27 cellular contexts compared by ENCODE assay signal in genomic region chr1:10943041-10943440, GRCh38.
"Had no signal": no experiment of that assay in that cellular context is flagged by ENCODE, and none has a peak within 500 bp of the region (broad histone marks: within the 10 kb centered on the region; RNA-seq: fewer than 3 reads in every experiment).

No MANE protein-coding gene starts in this region.

- DNase-seq: activated CD4-positive, alpha-beta T cell treated with anti-CD3 and anti-CD28 coated beads, Interleukin-2, amount 10 ng/mL, durations not matched to agents 24 days and 14 days; activated CD4-positive, alpha-beta T cell treated with anti-CD3 and anti-CD28 coated beads, Interleukin-2, amount 50 U/mL, for 4 hours; activated CD8-positive, alpha-beta T cell treated with anti-CD3 and anti-CD28 coated beads for 36 hours; activated effector memory CD4-positive, alpha-beta T cell treated with anti-CD3 and anti-CD28 coated beads, Interleukin-2, amount 50 U/mL, for 16 hours; activated naive CD4-positive, alpha-beta T cell treated with Interleukin-2 at 50 U/mL for 16 hours; activated naive CD8-positive, alpha-beta T cell treated with anti-CD3 and anti-CD28 coated beads, Interleukin-2, amount 10 ng/mL, durations not matched to agents 7 days and 5 days; activated T-cell treated with anti-CD3 and anti-CD28 coated beads, Interleukin-2, amount 50 U/mL, for 1 hour; activated T-cell treated with anti-CD3 and anti-CD28 coated beads, Interleukin-2, amount 50 U/mL, for 72 hours; amygdala; Karpas-422; MG63; NCI-H1048; NCI-H1105 treated with DMSO at 0.1 percent for 48 hours; NCI-H1436 treated with DMSO at 0.1 percent for 48 hours; NCI-H1694 treated with DMSO at 0.1 percent for 48 hours; NCI-H2029; NCI-H345; NCI-H524 treated with DMSO at 0.1 percent for 48 hours; NK-92 treated with Interleukin-12 subunit alpha and Interleukin-12 subunit beta, amount 100 ng/mL, for 24 hours; PC-9; SHP77; SJCRH30; T1000 had no signal

- ATAC-seq: activated CD8-positive, alpha-beta T cell treated with anti-CD3 and anti-CD28 coated beads for 36 hours; activated T-cell treated with anti-CD3 and anti-CD28 coated beads, Interleukin-2, amount 50 U/mL, for 72 hours; activated T-helper 17 cell treated with anti-CD3 and anti-CD28 coated beads, Interleukin-2, amount 50 U/mL, for 72 hours had no signal

- H3K27ac Mint-ChIP-seq: activated CD4-positive, alpha-beta T cell treated with anti-CD3 and anti-CD28 coated beads, Interleukin-2, amount 10 ng/mL, durations not matched to agents 24 days and 14 days; activated CD8-positive, alpha-beta T cell treated with anti-CD3 and anti-CD28 coated beads for 36 hours; activated naive CD4-positive, alpha-beta T cell treated with anti-CD3 and anti-CD28 coated beads, Interleukin-2, amount 50 U/mL, for 24 hours; activated naive CD8-positive, alpha-beta T cell treated with anti-CD3 and anti-CD28 coated beads, Interleukin-2, amount 10 ng/mL, durations not matched to agents 7 days and 5 days; activated T-cell treated with anti-CD3 and anti-CD28 coated beads, Interleukin-2, amount 50 U/mL, for 72 hours; activated T-helper 17 cell treated with anti-CD3 and anti-CD28 coated beads, Interleukin-2, amount 50 U/mL, for 72 hours had no signal

- H2AFZ ChIP-seq: PC-9 had no signal

- H3K36me3 ChIP-seq: ascending aorta, breast epithelium, MG63, SJCRH30 had no signal

- H3K4me1 ChIP-seq: breast epithelium had no signal

- H3K9me3 Mint-ChIP-seq: activated CD4-positive, alpha-beta T cell treated with anti-CD3 and anti-CD28 coated beads, Interleukin-2, amount 10 ng/mL, durations not matched to agents 24 days and 14 days; activated CD8-positive, alpha-beta T cell treated with anti-CD3 and anti-CD28 coated beads for 36 hours; activated naive CD4-positive, alpha-beta T cell treated with anti-CD3 and anti-CD28 coated beads, Interleukin-2, amount 50 U/mL, for 24 hours; activated naive CD8-positive, alpha-beta T cell treated with anti-CD3 and anti-CD28 coated beads, Interleukin-2, amount 10 ng/mL, durations not matched to agents 7 days and 5 days; activated T-cell treated with anti-CD3 and anti-CD28 coated beads, Interleukin-2, amount 50 U/mL, for 72 hours; activated T-helper 17 cell treated with anti-CD3 and anti-CD28 coated beads, Interleukin-2, amount 50 U/mL, for 72 hours had no signal

- H3K4me3 Mint-ChIP-seq: activated CD4-positive, alpha-beta T cell treated with anti-CD3 and anti-CD28 coated beads, Interleukin-2, amount 10 ng/mL, durations not matched to agents 24 days and 14 days; activated CD8-positive, alpha-beta T cell treated with anti-CD3 and anti-CD28 coated beads for 36 hours; activated naive CD4-positive, alpha-beta T cell treated with anti-CD3 and anti-CD28 coated beads, Interleukin-2, amount 50 U/mL, for 24 hours; activated naive CD8-positive, alpha-beta T cell treated with anti-CD3 and anti-CD28 coated beads, Interleukin-2, amount 10 ng/mL, durations not matched to agents 7 days and 5 days; activated T-cell treated with anti-CD3 and anti-CD28 coated beads, Interleukin-2, amount 50 U/mL, for 72 hours; activated T-helper 17 cell treated with anti-CD3 and anti-CD28 coated beads, Interleukin-2, amount 50 U/mL, for 72 hours had no signal

- H3K36me3 Mint-ChIP-seq: activated naive CD4-positive, alpha-beta T cell treated with anti-CD3 and anti-CD28 coated beads, Interleukin-2, amount 50 U/mL, for 24 hours; activated naive CD8-positive, alpha-beta T cell treated with anti-CD3 and anti-CD28 coated beads, Interleukin-2, amount 10 ng/mL, durations not matched to agents 7 days and 5 days had no signal

- H3K4me2 ChIP-seq: PC-9 had no signal

- H3K9me3 ChIP-seq: ascending aorta, breast epithelium, MG63, SJCRH30 had no signal

- H3K4me3 ChIP-seq: breast epithelium, MG63, PC-9, SJCRH30 had no signal

- H3K27me3 ChIP-seq: breast epithelium, MG63 had no signal

- H3K27ac ChIP-seq: ascending aorta, breast epithelium, PC-9, SJCRH30 had no signal
